In genomic region chr16:89150090-89150835, GRCh38 we compare ENCODE assay signal across 18 cellular contexts. TPM values are rescaled to one million over a fixed set of nuclear protein-coding genes. Genes with fewer than 3 reads are reported as not detected.
DNase-seq lines count a peak whose midpoint lies in the region; ATAC-seq and TF ChIP-seq lines count a peak whose summit lies in the region.
"Had no signal": no experiment of that assay in that cellular context is flagged by ENCODE, and none has a peak within 500 bp of the region (broad histone marks: within the 10 kb centered on the region; RNA-seq: fewer than 3 reads in every experiment).

No MANE protein-coding gene starts in this region.

- DNase-seq in Right ventricle myocardium inferior (ENCODE audit: missing footprints): peak; percentile 56
- no peak for DNase-seq in left ventricle myocardium inferior
- DNase-seq in NCI-H2171 treated with DMSO at 0.1 percent for 48 hours (lab: John Stamatoyannopoulos, UW): peak; percentile 67
- DNase-seq in epithelial cell of esophagus (ENCODE audit: low read depth): peak; percentile 65
- peak; percentile 57 for DNase-seq in spleen
- no peak for DNase-seq in dedifferentiated amniotic fluid mesenchymal stem cell (ENCODE audit: extremely low spot score)
- DNase-seq in NK-92 (lab: John Stamatoyannopoulos, UW; ENCODE audit: unreplicated experiment): no peak
- DNase-seq: activated CD8-positive, alpha-beta memory T cell treated with anti-CD3 and anti-CD28 coated beads, Interleukin-2, amount 10 ng/mL, durations not matched to agents 7 days and 5 days; activated naive CD4-positive, alpha-beta T cell; body of pancreas; dermis blood vessel endothelial cell; MM.1S; NCI-H2107; SIG-M5; stimulated activated CD4-positive, alpha-beta T cell treated with anti-CD3 and anti-CD28 coated beads, Interleukin-1b, Interleukin-23, amount 100 ng/mL, for 48 hours had no signal

- WGBS in spleen, 5 donors: 91 to 99% (median 97%) methylated on average over 15 to 18 of the region's 18 CpGs

- peaks cover 10% of the 10 kb centered on the region for H3K4me1 ChIP-seq in left ventricle myocardium inferior
- peaks cover 1 to 18% (median 7%) of the 10 kb centered on the region in 6 donors for H3K4me1 ChIP-seq in spleen

- H3K9me3 ChIP-seq in left ventricle myocardium inferior (replicated peaks) (peaks cover 19% of the 10 kb centered on the region), spleen (peaks cover 0 to 20% (median 16%) of the 10 kb centered on the region in 8 donors)

- H3K4me3 ChIP-seq in left ventricle myocardium inferior: no peak overlapping the region
- no peak overlapping the region for H3K4me3 ChIP-seq in epithelial cell of esophagus (ENCODE audit: low read length)
- no peak overlapping the region for H3K4me3 ChIP-seq in spleen
- H3K4me3 ChIP-seq: body of pancreas had no signal

- TF ChIP-seq POLR2A in spleen (IDR thresholded peaks at IDR 0.05): no peak

- H3K36me3 ChIP-seq in left ventricle myocardium inferior (peaks cover 62% of the 10 kb centered on the region), spleen (peaks cover 4 to 79% (median 46%) of the 10 kb centered on the region in 6 donors)

- TF ChIP-seq CTCF in left ventricle myocardium inferior (IDR thresholded peaks at IDR 0.05; ENCODE audit: borderline replicate concordance) (no peak), epithelial cell of esophagus (IDR thresholded peaks at IDR 0.05; ENCODE audit: insufficient read depth, low read depth, low read length, missing control alignments) (no peak), spleen (IDR thresholded peaks at IDR 0.05 in 8 of 11, conservative IDR thresholded peaks at IDR 0.05 in 3 of 11) (no peak)

- ATAC-seq in Right ventricle myocardium inferior (no peak), GM18498 (IDR thresholded peaks at IDR 0.05; ENCODE audit: unreplicated experiment) (no peak)
- ATAC-seq: activated CD4-positive, CD25-positive, alpha-beta regulatory T cell treated with anti-CD3 and anti-CD28 coated beads, Interleukin-2, amount 50 U/mL, for 24 hours; activated CD8-positive, alpha-beta memory T cell treated with anti-CD3 and anti-CD28 coated beads, Interleukin-2, amount 10 ng/mL, durations not matched to agents 7 days and 5 days; body of pancreas had no signal

- intact Hi-C loops in Right ventricle myocardium inferior (cut with DNase I) (no loop called here), left ventricle myocardium inferior (cut with micrococcal nuclease) (no loop called here), spleen (cut with DNase I; ENCODE audit: low total_unique reads) (no loop called here)

- H3K27me3 ChIP-seq in left ventricle myocardium inferior (ENCODE audit: low read depth) (no peaks in the 10 kb centered on the region), spleen (replicated peaks in 1 of 7) (no peaks in the 10 kb centered on the region)
- H3K27me3 ChIP-seq: body of pancreas had no signal

- H3K27ac ChIP-seq in left ventricle myocardium inferior (replicated peaks) (no peak overlapping the region), spleen (no peak overlapping the region)
- H3K27ac ChIP-seq: body of pancreas had no signal

RNA-seq across cellular contexts. Expression of gene CDH15, which starts 21.3 kb away (rescaled TPM):
- total RNA-seq in Right ventricle myocardium inferior: not detected
- total RNA-seq in left ventricle myocardium inferior: not detected
- total RNA-seq in spleen: 1 to 10 TPM in 5 of 7 donors, under 1 TPM in 2; 0.74 to 7.4 (median 1.5) TPM
- polyA plus RNA-seq in spleen: 1 to 10 TPM in 1 of 3 donors, under 1 TPM in 2; 0.14 to 1.1 (median 0.57) TPM
- total RNA-seq: activated CD8-positive, alpha-beta memory T cell treated with anti-CD3 and anti-CD28 coated beads, Interleukin-2, amount 10 ng/mL, durations not matched to agents 7 days and 5 days; dermis blood vessel endothelial cell had no signal
- polyA plus RNA-seq: esophagus had no signal

RNA-seq across cellular contexts. Expression of gene SLC22A31, which starts 50.1 kb away (rescaled TPM):
- total RNA-seq in Right ventricle myocardium inferior (not detected), left ventricle myocardium inferior (not detected), spleen (1 to 10 TPM in 6 of 7 donors, under 1 TPM in 1; 0.98 to 8.3 (median 4.9) TPM)
- polyA plus RNA-seq in spleen: 1 to 10 TPM; 1.1 to 5.6 (median 4.2) TPM
- total RNA-seq: activated CD8-positive, alpha-beta memory T cell treated with anti-CD3 and anti-CD28 coated beads, Interleukin-2, amount 10 ng/mL, durations not matched to agents 7 days and 5 days; dermis blood vessel endothelial cell had no signal

RNA-seq across cellular contexts. Expression of gene ACSF3, which starts 56.6 kb away (rescaled TPM):
- total RNA-seq in Right ventricle myocardium inferior (17.0 TPM), left ventricle myocardium inferior (16.7 TPM), spleen (10 to 100 TPM; 39.9 to 68.1 (median 50.0) TPM)
- 10 to 100 TPM; 35.4 to 50.2 (median 45.9) TPM for polyA plus RNA-seq in spleen

Comparison
In these comparisons a context has a peak if more than half of its experiments do, and no peak if none do; other contexts are left out.
1. DNase-seq: peak in Right ventricle myocardium inferior (single experiment), NCI-H2171 treated with DMSO at 0.1 percent for 48 hours (single experiment), epithelial cell of esophagus (single experiment) and spleen (single experiment); none in left ventricle myocardium inferior (single experiment), dedifferentiated amniotic fluid mesenchymal stem cell (single experiment) and NK-92 (single experiment).